8 cellular contexts compared by ENCODE assay signal in genomic region chr11:27705873-27706820, GRCh38. TPM values are rescaled to one million over a fixed set of nuclear protein-coding genes. Genes with fewer than 3 reads are reported as not detected.
A peak's percentile ranks its signal among the peaks of the same experiment; 100 is the strongest.
DNase-seq lines count a peak whose midpoint lies in the region; ATAC-seq, FAIRE-seq and TF ChIP-seq lines count a peak whose summit lies in the region.

No MANE protein-coding gene starts in this region.

- H3K36me3 Mint-ChIP-seq in osteocyte (ENCODE audit: unreplicated experiment), result no peaks in the 10 kb centered on the region

- no peak for FAIRE-seq in bronchial epithelial cell (lab: Jason Lieb, UNC)

- H3K27me3 Mint-ChIP-seq in osteocyte (ENCODE audit: unreplicated experiment), result peaks cover 12% of the 10 kb centered on the region

- H3K9me3 Mint-ChIP-seq in osteocyte (ENCODE audit: unreplicated experiment), result no peaks in the 10 kb centered on the region

- ATAC-seq in GM21786 (IDR thresholded peaks at IDR 0.05; ENCODE audit: unreplicated experiment), result peak; percentile 84

- H3K36me3 ChIP-seq in bronchial epithelial cell (ENCODE audit: control insufficient read depth, insufficient read depth, low read length), result no peaks in the 10 kb centered on the region

- DNase-seq in NCI-H524 (lab: John Stamatoyannopoulos, UW) (peak; percentile 4 to 37), NCI-H524 treated with DMSO at 0.1 percent for 48 hours (lab: John Stamatoyannopoulos, UW) (no peak), bronchial epithelial cell (ENCODE audit: low read depth) (peak; percentile 23), osteocyte (ENCODE audit: extremely low spot score, unreplicated experiment) (no peak), hippocampal formation (lab: John Stamatoyannopoulos, UW) (no peak), C1 segment of cervical spinal cord (lab: John Stamatoyannopoulos, UW) (no peak)
- peak; percentile 21 for DNase-seq in Jurkat, Clone E6-1 (ENCODE audit: low read depth, low spot score)

- peak; percentile 68 for TF ChIP-seq CTCF in bronchial epithelial cell (IDR thresholded peaks at IDR 0.05; ENCODE audit: insufficient read depth, low read length, severe bottlenecking)
- TF ChIP-seq CTCF in osteocyte (IDR thresholded peaks at IDR 0.05), result peak; percentile 66

- no peak overlapping the region for H3K4me3 ChIP-seq in Jurkat, Clone E6-1 (ENCODE audit: low read length)
- no peak overlapping the region for H3K4me3 ChIP-seq in bronchial epithelial cell (ENCODE audit: low read depth, low read length)

- H3K4me3 Mint-ChIP-seq in osteocyte (ENCODE audit: unreplicated experiment), result no peak overlapping the region

- peaks cover 10% of the 10 kb centered on the region for H3K4me1 Mint-ChIP-seq in osteocyte (ENCODE audit: unreplicated experiment)

- peaks cover 13% of the 10 kb centered on the region for H3K27me3 ChIP-seq in bronchial epithelial cell (ENCODE audit: control insufficient read depth, insufficient read depth, low read length)

- no peak overlapping the region for H3K27ac Mint-ChIP-seq in osteocyte (ENCODE audit: unreplicated experiment)

RNA-seq across cellular contexts. Expression of gene BDNF, which starts 5.9 kb away (rescaled TPM):
- not detected for polyA plus RNA-seq in Jurkat, Clone E6-1 (2012; ENCODE audit: insufficient read depth, insufficient read length)
- total RNA-seq in bronchial epithelial cell, result 0.79 and 1.7 TPM in 2 replicates
- 4.2 and 4.9 TPM in 2 replicates for total RNA-seq in osteocyte

Comparison
In these comparisons a context has a peak if more than half of its experiments do, and no peak if none do; other contexts are left out.
1. DNase-seq: peak in NCI-H524 (2 of 2), Jurkat, Clone E6-1 (single experiment) and bronchial epithelial cell (single experiment); none in NCI-H524 treated with DMSO at 0.1 percent for 48 hours (single experiment), osteocyte (single experiment), hippocampal formation (0 of 2) and C1 segment of cervical spinal cord (0 of 14).